Comparison of ENCODE assay signal across 23 cellular contexts in genomic region chr2:14321357-14321756, GRCh38.
"Had no signal": no experiment of that assay in that cellular context is flagged by ENCODE, and none has a peak within 500 bp of the region (broad histone marks: within the 10 kb centered on the region; RNA-seq: fewer than 3 reads in every experiment).

No MANE protein-coding gene starts in this region.

- ATAC-seq: mucosa of descending colon; naive thymus-derived CD4-positive, alpha-beta T cell; natural killer cell treated with Interleukin-12 subunit alpha and Interleukin-12 subunit beta and Interleukin-15 and Interleukin-18, amount 100 ng/mL, for 72 hours; sciatic nerve; stimulated activated effector memory CD8-positive, alpha-beta T cell treated with anti-CD3 and anti-CD28 coated beads, Interleukin-12 subunit alpha, Interleukin-12 subunit beta, amount 100 ng/mL, for 72 hours; upper lobe of right lung had no signal

- H3K27ac ChIP-seq: left ventricle myocardium inferior, ovary, right atrium auricular region, skin epidermis, suprapubic skin, thoracic aorta, tibial artery, upper lobe of right lung had no signal

- H3K9me3 ChIP-seq: left ventricle myocardium inferior, mucosa of descending colon, ovary, right atrium auricular region, suprapubic skin, thoracic aorta, tibial artery, upper lobe of right lung had no signal

- H3K4me3 ChIP-seq: left ventricle myocardium inferior, lung, mucosa of descending colon, ovary, right atrium auricular region, skin epidermis, suprapubic skin, thoracic aorta, tibial artery, upper lobe of right lung had no signal

- DNase-seq: islet precursor cell; left ventricle myocardium inferior; midbrain; mucosa of descending colon; naive thymus-derived CD4-positive, alpha-beta T cell; ovary; stimulated activated CD4-positive, alpha-beta T cell treated with anti-CD3 and anti-CD28 coated beads, Interleukin-12 subunit alpha, Interleukin-12 subunit beta, amount 100 ng/mL, for 4 hours; stimulated activated CD4-positive, alpha-beta T cell treated with anti-CD3 and anti-CD28 coated beads, Interleukin-15, amount 100 ng/mL, for 24 hours; stimulated activated CD4-positive, alpha-beta T cell treated with anti-CD3 and anti-CD28 coated beads, Interleukin-2, amount 100 ng/mL, for 24 hours; stimulated activated CD4-positive, alpha-beta T cell treated with anti-CD3 and anti-CD28 coated beads, Interleukin-4, amount 100 ng/mL, for 24 hours; stimulated activated naive CD4-positive, alpha-beta T cell; tibial artery; trophoblast cell; upper lobe of right lung had no signal

- H3K4me1 ChIP-seq: left ventricle myocardium inferior, right atrium auricular region, suprapubic skin, tibial artery, upper lobe of right lung had no signal

- H3K36me3 ChIP-seq: left ventricle myocardium inferior, ovary, right atrium auricular region, suprapubic skin, thoracic aorta, tibial artery, upper lobe of right lung had no signal

- FAIRE-seq: urothelium cell line had no signal

- H3K27me3 ChIP-seq: ovary, right atrium auricular region, suprapubic skin, tibial artery, upper lobe of right lung had no signal
